27 cellular contexts compared by ENCODE assay signal in the genomic region with DNA sequence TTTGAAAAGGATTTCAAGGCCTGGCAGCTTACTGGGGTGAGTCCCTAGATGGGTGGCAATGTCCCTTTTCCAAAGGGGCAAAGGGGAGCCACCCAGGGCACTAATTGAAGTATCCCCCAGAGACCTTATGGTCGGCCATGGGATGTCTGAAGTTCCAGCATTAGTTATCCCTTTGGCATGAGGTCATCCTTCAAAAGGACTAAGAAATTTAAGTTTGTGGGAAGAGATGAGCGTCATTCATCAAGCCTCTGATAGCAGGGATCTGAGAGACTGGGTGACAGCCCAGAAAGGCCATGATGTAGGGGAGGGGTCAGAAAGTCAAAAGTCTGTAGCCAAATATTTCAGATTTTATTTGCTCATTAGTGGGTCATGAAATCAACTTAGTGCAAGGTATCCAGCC.
"Had no signal": no experiment of that assay in that cellular context is flagged by ENCODE, and none has a peak within 500 bp of the region (broad histone marks: within the 10 kb centered on the region; RNA-seq: fewer than 3 reads in every experiment).

No MANE protein-coding gene starts in this region.

- H3K36me3 Mint-ChIP-seq: activated naive CD4-positive, alpha-beta T cell treated with anti-CD3 and anti-CD28 coated beads, Interleukin-2, amount 10 ng/mL, durations not matched to agents 7 days and 5 days; activated naive CD4-positive, alpha-beta T cell treated with anti-CD3 and anti-CD28 coated beads, Interleukin-2, amount 50 U/mL, for 72 hours had no signal

- H3K4me1 Mint-ChIP-seq: activated CD4-positive, alpha-beta memory T cell treated with anti-CD3 and anti-CD28 coated beads, Interleukin-2, amount 10 ng/mL, durations not matched to agents 7 days and 5 days; activated CD4-positive, alpha-beta T cell treated with anti-CD3 and anti-CD28 coated beads for 36 hours; activated CD4-positive, alpha-beta T cell treated with anti-CD3 and anti-CD28 coated beads, Interleukin-2, amount 10 ng/mL, durations not matched to agents 7 days and 5 days; activated naive CD4-positive, alpha-beta T cell treated with anti-CD3 and anti-CD28 coated beads, Interleukin-2, amount 10 ng/mL, durations not matched to agents 7 days and 5 days; activated naive CD8-positive, alpha-beta T cell treated with anti-CD3 and anti-CD28 coated beads, Interleukin-2, amount 10 ng/mL, durations not matched to agents 7 days and 5 days had no signal

- H3K4me3 Mint-ChIP-seq: activated CD4-positive, alpha-beta memory T cell treated with anti-CD3 and anti-CD28 coated beads, Interleukin-2, amount 10 ng/mL, durations not matched to agents 7 days and 5 days; activated CD4-positive, alpha-beta T cell treated with anti-CD3 and anti-CD28 coated beads for 36 hours; activated CD4-positive, alpha-beta T cell treated with anti-CD3 and anti-CD28 coated beads, Interleukin-2, amount 10 ng/mL, durations not matched to agents 7 days and 5 days; activated naive CD4-positive, alpha-beta T cell treated with anti-CD3 and anti-CD28 coated beads, Interleukin-2, amount 10 ng/mL, durations not matched to agents 7 days and 5 days; activated naive CD8-positive, alpha-beta T cell treated with anti-CD3 and anti-CD28 coated beads, Interleukin-2, amount 10 ng/mL, durations not matched to agents 7 days and 5 days; activated T-cell treated with anti-CD3 and anti-CD28 coated beads, Interleukin-2, amount 50 U/mL, for 24 hours; activated T-cell treated with anti-CD3 and anti-CD28 coated beads, Interleukin-2, amount 50 U/mL, for 72 hours; brain had no signal

- H3K27ac Mint-ChIP-seq: activated CD4-positive, alpha-beta memory T cell treated with anti-CD3 and anti-CD28 coated beads, Interleukin-2, amount 10 ng/mL, durations not matched to agents 7 days and 5 days; activated CD4-positive, alpha-beta T cell treated with anti-CD3 and anti-CD28 coated beads for 36 hours; activated CD4-positive, alpha-beta T cell treated with anti-CD3 and anti-CD28 coated beads, Interleukin-2, amount 10 ng/mL, durations not matched to agents 7 days and 5 days; activated naive CD4-positive, alpha-beta T cell treated with anti-CD3 and anti-CD28 coated beads, Interleukin-2, amount 10 ng/mL, durations not matched to agents 7 days and 5 days; activated naive CD4-positive, alpha-beta T cell treated with anti-CD3 and anti-CD28 coated beads, Interleukin-2, amount 50 U/mL, for 72 hours; activated naive CD8-positive, alpha-beta T cell treated with anti-CD3 and anti-CD28 coated beads, Interleukin-2, amount 10 ng/mL, durations not matched to agents 7 days and 5 days; activated T-cell treated with anti-CD3 and anti-CD28 coated beads, Interleukin-2, amount 50 U/mL, for 24 hours; activated T-cell treated with anti-CD3 and anti-CD28 coated beads, Interleukin-2, amount 50 U/mL, for 72 hours; brain had no signal

- ATAC-seq: activated CD4-positive, alpha-beta T cell treated with anti-CD3 and anti-CD28 coated beads for 36 hours; activated naive CD4-positive, alpha-beta T cell treated with anti-CD3 and anti-CD28 coated beads, Interleukin-2, amount 50 U/mL, for 72 hours; activated T-cell treated with anti-CD3 and anti-CD28 coated beads, Interleukin-2, amount 50 U/mL, for 72 hours; gastroesophageal sphincter; heart right ventricle had no signal

- H3K27me3 Mint-ChIP-seq: activated CD4-positive, alpha-beta memory T cell treated with anti-CD3 and anti-CD28 coated beads, Interleukin-2, amount 10 ng/mL, durations not matched to agents 7 days and 5 days; activated CD4-positive, alpha-beta T cell treated with anti-CD3 and anti-CD28 coated beads for 36 hours; activated CD4-positive, alpha-beta T cell treated with anti-CD3 and anti-CD28 coated beads, Interleukin-2, amount 10 ng/mL, durations not matched to agents 7 days and 5 days; activated naive CD4-positive, alpha-beta T cell treated with anti-CD3 and anti-CD28 coated beads, Interleukin-2, amount 10 ng/mL, durations not matched to agents 7 days and 5 days; activated naive CD8-positive, alpha-beta T cell treated with anti-CD3 and anti-CD28 coated beads, Interleukin-2, amount 10 ng/mL, durations not matched to agents 7 days and 5 days; activated T-cell treated with anti-CD3 and anti-CD28 coated beads, Interleukin-2, amount 50 U/mL, for 24 hours had no signal

- DNase-seq: activated CD4-positive, alpha-beta memory T cell treated with anti-CD3 and anti-CD28 coated beads, Interleukin-2, amount 10 ng/mL, durations not matched to agents 7 days and 5 days; activated CD4-positive, alpha-beta T cell treated with anti-CD3 and anti-CD28 coated beads for 36 hours; activated CD4-positive, alpha-beta T cell treated with anti-CD3 and anti-CD28 coated beads, Interleukin-2, amount 10 ng/mL, durations not matched to agents 7 days and 5 days; activated CD4-positive, alpha-beta T cell treated with anti-CD3 and anti-CD28 coated beads, Interleukin-2, amount 50 U/mL, for 4 hours; activated CD4-positive, CD25-positive, alpha-beta regulatory T cell; activated CD4-positive, CD25-positive, alpha-beta regulatory T cell treated with anti-CD3 and anti-CD28 coated beads, Interleukin-2, amount 50 U/mL, for 72 hours; activated CD8-positive, alpha-beta memory T cell treated with anti-CD3 and anti-CD28 coated beads, Interleukin-2, amount 50 U/mL, for 48 hours; activated gamma-delta T cell; activated naive CD4-positive, alpha-beta T cell; activated naive CD4-positive, alpha-beta T cell treated with anti-CD3 and anti-CD28 coated beads, Interleukin-2, amount 10 ng/mL, durations not matched to agents 7 days and 5 days; activated naive CD8-positive, alpha-beta T cell treated with anti-CD3 and anti-CD28 coated beads, Interleukin-2, amount 10 ng/mL, durations not matched to agents 7 days and 5 days; activated T-cell treated with anti-CD3 and anti-CD28 coated beads for 4 hours; activated T-cell treated with anti-CD3 and anti-CD28 coated beads, Interleukin-2, amount 50 U/mL, for 24 hours; activated T-cell treated with anti-CD3 and anti-CD28 coated beads, Interleukin-2, amount 50 U/mL, for 72 hours; amygdala; aorta; central memory CD4-positive, alpha-beta T cell; cerebellar nuclear complex; colonic mucosa; effector memory CD4-positive, alpha-beta T cell; erythroblast; foreskin melanocyte; heart right ventricle; T-helper 2 cell had no signal

- H3K9me3 Mint-ChIP-seq: activated CD4-positive, alpha-beta memory T cell treated with anti-CD3 and anti-CD28 coated beads, Interleukin-2, amount 10 ng/mL, durations not matched to agents 7 days and 5 days; activated CD4-positive, alpha-beta T cell treated with anti-CD3 and anti-CD28 coated beads, Interleukin-2, amount 10 ng/mL, durations not matched to agents 7 days and 5 days; activated naive CD4-positive, alpha-beta T cell treated with anti-CD3 and anti-CD28 coated beads, Interleukin-2, amount 10 ng/mL, durations not matched to agents 7 days and 5 days; activated naive CD4-positive, alpha-beta T cell treated with anti-CD3 and anti-CD28 coated beads, Interleukin-2, amount 50 U/mL, for 72 hours; activated T-cell treated with anti-CD3 and anti-CD28 coated beads, Interleukin-2, amount 50 U/mL, for 24 hours had no signal
